In genomic region chr18:43648002-43648401, GRCh38 we compare ENCODE assay signal across 19 cellular contexts.
DNase-seq lines count a peak whose midpoint lies in the region; ATAC-seq and TF ChIP-seq lines count a peak whose summit lies in the region.
"Had no signal": no experiment of that assay in that cellular context is flagged by ENCODE, and none has a peak within 500 bp of the region (broad histone marks: within the 10 kb centered on the region; RNA-seq: fewer than 3 reads in every experiment).

No MANE protein-coding gene starts in this region.

- H3K27ac ChIP-seq in SK-N-SH (ENCODE audit: low read depth in 2 of 2, low read length in 1 of 2) (no peak overlapping the region), SJCRH30 (no peak overlapping the region)
- H3K27ac ChIP-seq: 22Rv1 had no signal

- in situ Hi-C loops in SK-MEL-5 (cut with HindIII; ENCODE audit: low pct_unique_long_range_greater_than_20kb, low sequenced_read_pairs) = no loop called here

- TF ChIP-seq RAD21 in SK-N-SH (IDR thresholded peaks at IDR 0.05; ENCODE audit: low read length) = no peak

- no peak overlapping the region for H3K9ac ChIP-seq in SK-N-SH

- TF ChIP-seq EP300 in SK-N-SH (IDR thresholded peaks at IDR 0.05; ENCODE audit: borderline replicate concordance in 1 of 2, low read depth in 1 of 2, low read length in 1 of 2) = no peak

- no peaks in the 10 kb centered on the region for H3F3A ChIP-seq in SK-N-SH (replicated peaks; ENCODE audit: insufficient read depth)

- no peaks in the 10 kb centered on the region for H3K9me3 ChIP-seq in SK-N-SH
- no peaks in the 10 kb centered on the region for H3K9me3 ChIP-seq in SJCRH30 (replicated peaks)

- H3K36me3 ChIP-seq in SK-N-SH (replicated peaks in 1 of 2; ENCODE audit: control insufficient read depth in 1 of 2, insufficient read depth in 2 of 2, low read length in 1 of 2) (no peaks in the 10 kb centered on the region), SJCRH30 (no peaks in the 10 kb centered on the region)

- H3K4me1 ChIP-seq in SK-N-SH (ENCODE audit: control insufficient read depth in 1 of 2, insufficient read depth in 2 of 2, low read depth in 1 of 2, low read length in 1 of 2) (no peaks in the 10 kb centered on the region; a peak in 1 of 4 replicates), SJCRH30 (no peaks in the 10 kb centered on the region)

- POLR2A ChIA-PET in SK-N-SH (lab: Yijun Ruan, JAX) = no interaction called here

- H4K20me1 ChIP-seq in SK-N-SH (ENCODE audit: insufficient read depth) = no peaks in the 10 kb centered on the region

- no peaks in the 10 kb centered on the region for H3K9me2 ChIP-seq in SK-N-SH

- DNase-seq in SK-N-SH (no peak), SK-MEL-5 (ENCODE audit: low read depth, low spot score) (peak; percentile 2), fibroblast of peridontal ligament (ENCODE audit: extremely low read depth) (peak; percentile 18), NCI-H2081 (lab: John Stamatoyannopoulos, UW) (no peak), SJCRH30 (no peak), kidney glomerular epithelial cell (lab: John Stamatoyannopoulos, UW) (no peak)
- DNase-seq: Calu3; CD4-positive, CD25-positive, alpha-beta regulatory T cell; H7; Kasumi-1; NCI-H1417; NCI-H1930; NCI-H2171 treated with DMSO at 0.1 percent for 48 hours; NCI-H510A; NCI-H82; SIG-M5 had no signal

- H3K79me2 ChIP-seq in SK-N-SH (ENCODE audit: insufficient read depth) = no peaks in the 10 kb centered on the region

- no peaks in the 10 kb centered on the region for H3K27me3 ChIP-seq in SK-N-SH (ENCODE audit: insufficient read depth)
- H3K27me3 ChIP-seq in SJCRH30 = no peaks in the 10 kb centered on the region

- TF ChIP-seq CTCF in SK-N-SH (IDR thresholded peaks at IDR 0.05) = peak; percentile 26

- H3K4me3 ChIP-seq in SK-N-SH (ENCODE audit: low read depth in 2 of 2, low read length in 1 of 2) (no peak overlapping the region), SJCRH30 (no peak overlapping the region)

- H3K4me2 ChIP-seq in SK-N-SH = no peak overlapping the region

- WGBS in SK-N-SH (ENCODE audit: low lambda C conversion rate) = 79% methylated on average over 2 of the region's 2 CpGs

- ATAC-seq in SK-N-SH treated with all-trans-retinoic acid at 6 μM for 48 hours (no peak), HG02885 (IDR thresholded peaks at IDR 0.05; ENCODE audit: poor library complexity, unreplicated experiment) (no peak)

- CTCF ChIA-PET in SK-N-SH (lab: Yijun Ruan, JAX) = interaction anchor here (1.0 to 1.8 kb wide), 2 partner anchors 11 to 27 kb away, joined by 3 to 5 read pairs; no protein-coding TSS in a partner anchor

- no peak overlapping the region for H2AFZ ChIP-seq in SK-N-SH (ENCODE audit: low read depth)

TF ChIP-seq in SK-N-SH, 30 proteins besides CTCF, POLR2A, EP300 and RAD21 (continues in another document):
- TF ChIP-seq RXRA (IDR thresholded peaks at IDR 0.05; ENCODE audit: borderline replicate concordance, low read depth) (no peak), FOXM1 (IDR thresholded peaks at IDR 0.05; ENCODE audit: low read depth) (no peak), SMC3 (IDR thresholded peaks at IDR 0.05; ENCODE audit: low read depth, low read length) (no peak), GATA2 (CRISPR knock-in tag; IDR thresholded peaks at IDR 0.05) (no peak), TEAD4 (IDR thresholded peaks at IDR 0.05; ENCODE audit: borderline replicate concordance, insufficient read depth) (no peak), GABPA (IDR thresholded peaks at IDR 0.05; ENCODE audit: low read depth) (no peak), MXI1 (IDR thresholded peaks at IDR 0.05; ENCODE audit: low read depth, low read length) (no peak), REST (IDR thresholded peaks at IDR 0.05; ENCODE audit: low read depth, low read length) (no peak), EZH2phosphoT487 (IDR thresholded peaks at IDR 0.05; ENCODE audit: borderline replicate concordance, low read depth) (no peak), RFX5 (IDR thresholded peaks at IDR 0.05; ENCODE audit: low read length) (no peak), JUND (IDR thresholded peaks at IDR 0.05) (no peak)
- TF ChIP-seq, protein P1, sequence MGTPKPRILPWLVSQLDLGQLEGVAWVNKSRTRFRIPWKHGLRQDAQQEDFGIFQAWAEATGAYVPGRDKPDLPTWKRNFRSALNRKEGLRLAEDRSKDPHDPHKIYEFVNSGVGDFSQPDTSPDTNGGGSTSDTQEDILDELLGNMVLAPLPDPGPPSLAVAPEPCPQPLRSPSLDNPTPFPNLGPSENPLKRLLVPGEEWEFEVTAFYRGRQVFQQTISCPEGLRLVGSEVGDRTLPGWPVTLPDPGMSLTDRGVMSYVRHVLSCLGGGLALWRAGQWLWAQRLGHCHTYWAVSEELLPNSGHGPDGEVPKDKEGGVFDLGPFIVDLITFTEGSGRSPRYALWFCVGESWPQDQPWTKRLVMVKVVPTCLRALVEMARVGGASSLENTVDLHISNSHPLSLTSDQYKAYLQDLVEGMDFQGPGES (IDR thresholded peaks at IDR 0.05; ENCODE audit: low read depth, low read length) = no peak

TF ChIP-seq in SK-N-SH treated with all-trans-retinoic acid at 6 μM for 48 hours, 23 proteins besides CTCF, POLR2A, EP300 and RAD21 (continues in another document):
- TF ChIP-seq TOX (CRISPR knock-in tag; IDR thresholded peaks at IDR 0.05; ENCODE audit: borderline replicate concordance) (no peak), OSR1 (CRISPR knock-in tag; IDR thresholded peaks at IDR 0.05) (no peak), RARB (CRISPR knock-in tag; IDR thresholded peaks at IDR 0.05) (no peak), CSDC2 (CRISPR knock-in tag; IDR thresholded peaks at IDR 0.05) (no peak), PPARA (CRISPR knock-in tag; IDR thresholded peaks at IDR 0.05; ENCODE audit: borderline replicate concordance) (no peak), TCF4 (CRISPR knock-in tag; IDR thresholded peaks at IDR 0.05; ENCODE audit: borderline replicate concordance) (no peak), ZNF8 (CRISPR knock-in tag; IDR thresholded peaks at IDR 0.05) (no peak), ARNTL (CRISPR knock-in tag; IDR thresholded peaks at IDR 0.05; ENCODE audit: borderline replicate concordance, low read depth) (no peak), SNAI2 (CRISPR knock-in tag; IDR thresholded peaks at IDR 0.05) (no peak), ZNF70 (CRISPR knock-in tag; IDR thresholded peaks at IDR 0.05) (no peak), ZNF565 (CRISPR knock-in tag; conservative IDR thresholded peaks at IDR 0.05; ENCODE audit: low read depth) (no peak), ZC3H10 (CRISPR knock-in tag; IDR thresholded peaks at IDR 0.05) (no peak), TSHZ2 (CRISPR knock-in tag; IDR thresholded peaks at IDR 0.05) (no peak), CREB5 (CRISPR knock-in tag; IDR thresholded peaks at IDR 0.05; ENCODE audit: low read depth) (no peak), ESRRG (CRISPR knock-in tag; IDR thresholded peaks at IDR 0.05) (no peak), ZFP3 (CRISPR knock-in tag; IDR thresholded peaks at IDR 0.05) (no peak), GLIS3 (CRISPR knock-in tag; IDR thresholded peaks at IDR 0.05) (no peak)
- TF ChIP-seq, protein P2, sequence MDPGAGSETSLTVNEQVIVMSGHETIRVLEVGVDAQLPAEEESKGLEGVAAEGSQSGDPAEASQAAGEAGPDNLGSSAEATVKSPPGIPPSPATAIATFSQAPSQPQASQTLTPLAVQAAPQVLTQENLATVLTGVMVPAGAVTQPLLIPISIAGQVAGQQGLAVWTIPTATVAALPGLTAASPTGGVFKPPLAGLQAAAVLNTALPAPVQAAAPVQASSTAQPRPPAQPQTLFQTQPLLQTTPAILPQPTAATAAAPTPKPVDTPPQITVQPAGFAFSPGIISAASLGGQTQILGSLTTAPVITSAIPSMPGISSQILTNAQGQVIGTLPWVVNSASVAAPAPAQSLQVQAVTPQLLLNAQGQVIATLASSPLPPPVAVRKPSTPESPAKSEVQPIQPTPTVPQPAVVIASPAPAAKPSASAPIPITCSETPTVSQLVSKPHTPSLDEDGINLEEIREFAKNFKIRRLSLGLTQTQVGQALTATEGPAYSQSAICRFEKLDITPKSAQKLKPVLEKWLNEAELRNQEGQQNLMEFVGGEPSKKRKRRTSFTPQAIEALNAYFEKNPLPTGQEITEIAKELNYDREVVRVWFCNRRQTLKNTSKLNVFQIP (CRISPR knock-in tag; IDR thresholded peaks at IDR 0.05; ENCODE audit: borderline replicate concordance, low read depth) = no peak

Comparison
In these comparisons a context has a peak if more than half of its experiments do, and no peak if none do; other contexts are left out.
1. DNase-seq: peak in SK-MEL-5 (single experiment) and fibroblast of peridontal ligament (single experiment); none in SK-N-SH (single experiment), NCI-H2081 (0 of 2), SJCRH30 (0 of 2) and kidney glomerular epithelial cell (single experiment).